In genomic region chr12:27970391-27970980, GRCh38 we compare ENCODE assay signal across 9 cellular contexts. TPM values are rescaled to one million over a fixed set of nuclear protein-coding genes. Genes with fewer than 3 reads are reported as not detected.
DNase-seq lines count a peak whose midpoint lies in the region; ATAC-seq, FAIRE-seq and TF ChIP-seq lines count a peak whose summit lies in the region.
"Had no signal": no experiment of that assay in that cellular context is flagged by ENCODE, and none has a peak within 500 bp of the region (broad histone marks: within the 10 kb centered on the region; RNA-seq: fewer than 3 reads in every experiment).

No MANE protein-coding gene starts in this region.

- POLR2A ChIA-PET in A549 (lab: Yijun Ruan, JAX), result interaction anchor here (0.5 to 3.2 kb wide), 18 partner anchors 10 to 902 kb away, joined by 3 to 48 read pairs (median 5); partner anchors contain the start of genes CCDC91, KLHL42 and MANSC4

- intact Hi-C loops in stomach (cut with DNase I; ENCODE audit: low total_unique reads), result no loop called here

- TF ChIP-seq EP300 in A549 (IDR thresholded peaks at IDR 0.05) (no peak), stomach (IDR thresholded peaks at IDR 0.05) (no peak)

- TF ChIP-seq CTCF in A549 (IDR thresholded peaks at IDR 0.05) (no peak; the same call in 1 of the 3 replicates), astrocyte of the cerebellum (IDR thresholded peaks at IDR 0.05; ENCODE audit: low read depth, low read length, missing control alignments) (no peak), stomach (IDR thresholded peaks at IDR 0.05) (no peak)

- peaks cover 10 to 86% (median 32%) of the 10 kb centered on the region in 3 donors for H3K27me3 ChIP-seq in stomach

- DNase-seq in A549 (ENCODE audit: low read depth in 1 of 2, low spot score in 1 of 2) (peak in 1 of 2 experiments; percentile 50), astrocyte of the cerebellum (ENCODE audit: low read depth) (no peak), iris pigment epithelial cell (ENCODE audit: low read depth) (peak; percentile 49), stomach (no peak), NCI-H2171 treated with DMSO at 0.1 percent for 48 hours (lab: John Stamatoyannopoulos, UW) (no peak), HT-29 (ENCODE audit: low spot score) (no peak)

- FAIRE-seq in A549 (lab: Jason Lieb, UNC), result no peak
- FAIRE-seq: endometrium had no signal

- H3K36me3 ChIP-seq in stomach, result no peaks in the 10 kb centered on the region

- no peaks in the 10 kb centered on the region for H3K9me3 ChIP-seq in A549
- no peaks in the 10 kb centered on the region for H3K9me3 ChIP-seq in stomach

- H3K4me1 ChIP-seq in A549, result peaks cover 81% of the 10 kb centered on the region
- H3K4me1 ChIP-seq in stomach, result peaks cover 27 to 54% (median 49%) of the 10 kb centered on the region in 4 donors

- WGBS in A549 (ENCODE audit: missing lambda C conversion rate), result 66% methylated on average over 4 of the region's 64 CpGs
- WGBS in stomach, 5 donors, result 2 to 13% (median 3%) methylated on average over 6 to 64 of the region's 64 CpGs

- in situ Hi-C loops in astrocyte of the cerebellum (cut with HindIII; ENCODE audit: low sequenced_read_pairs), result no loop called here

- no peak for TF ChIP-seq RAD21 in A549 (conservative IDR thresholded peaks at IDR 0.05 in 1 of 2, IDR thresholded peaks at IDR 0.05 in 1 of 2)

- ATAC-seq in A549 (peak; percentile 9 to 46; a peak in 5 of 6 replicates), GM18858 (IDR thresholded peaks at IDR 0.05; ENCODE audit: unreplicated experiment) (peak; percentile 12), HG03108 (IDR thresholded peaks at IDR 0.05; ENCODE audit: unreplicated experiment) (peak; percentile 10)

- H3K4me3 ChIP-seq in A549, result peak overlapping the region; percentile 64
- peak overlapping the region; percentile 50 for H3K4me3 ChIP-seq in astrocyte of the cerebellum (ENCODE audit: low read depth, low read length)
- peak overlapping the region; percentile 54 to 72 (median 61) for H3K4me3 ChIP-seq in stomach

- CTCF ChIA-PET in A549 (lab: Yijun Ruan, JAX), result interaction anchor here (0.6 to 3.6 kb wide), 32 partner anchors 13 to 902 kb away, joined by 3 to 41 read pairs (median 3); no protein-coding TSS in a partner anchor

- H3K4me2 ChIP-seq in A549, result peak overlapping the region; percentile 94

- TF ChIP-seq POLR2A in A549 (IDR thresholded peaks at IDR 0.05; ENCODE audit: low read length), result no peak
- no peak for TF ChIP-seq POLR2A in stomach (IDR thresholded peaks at IDR 0.05)

- peak overlapping the region; percentile 82 to 95 for H3K27ac ChIP-seq in A549
- peak overlapping the region in 4 of 5 donors; percentile 70 to 80 (median 75) for H3K27ac ChIP-seq in stomach

TF ChIP-seq in A549, 52 proteins besides CTCF, POLR2A, EP300 and RAD21:
- TF ChIP-seq JUNB (IDR thresholded peaks at IDR 0.05) (no peak), ESRRA (IDR thresholded peaks at IDR 0.05; ENCODE audit: borderline replicate concordance, low read length) (no peak), RARB (CRISPR knock-in tag; IDR thresholded peaks at IDR 0.05) (no peak), NR3C1 (IDR thresholded peaks at IDR 0.05) (no peak), CEBPB (IDR thresholded peaks at IDR 0.05) (no peak), FOSB (CRISPR knock-in tag; IDR thresholded peaks at IDR 0.05) (no peak), EHF (CRISPR knock-in tag; IDR thresholded peaks at IDR 0.05) (peak; percentile 14; the same call in 1 of the 2 replicates), TFCP2L1 (CRISPR knock-in tag; IDR thresholded peaks at IDR 0.05) (no peak), SREBF2 (IDR thresholded peaks at IDR 0.05) (no peak), JUN (IDR thresholded peaks at IDR 0.05) (peak in 1 of 2 experiments; percentile 66; a peak in 2 of 5 replicates), NFE2L2 (conservative IDR thresholded peaks at IDR 0.05; ENCODE audit: low read length) (no peak)
- TF ChIP-seq, protein P1, sequence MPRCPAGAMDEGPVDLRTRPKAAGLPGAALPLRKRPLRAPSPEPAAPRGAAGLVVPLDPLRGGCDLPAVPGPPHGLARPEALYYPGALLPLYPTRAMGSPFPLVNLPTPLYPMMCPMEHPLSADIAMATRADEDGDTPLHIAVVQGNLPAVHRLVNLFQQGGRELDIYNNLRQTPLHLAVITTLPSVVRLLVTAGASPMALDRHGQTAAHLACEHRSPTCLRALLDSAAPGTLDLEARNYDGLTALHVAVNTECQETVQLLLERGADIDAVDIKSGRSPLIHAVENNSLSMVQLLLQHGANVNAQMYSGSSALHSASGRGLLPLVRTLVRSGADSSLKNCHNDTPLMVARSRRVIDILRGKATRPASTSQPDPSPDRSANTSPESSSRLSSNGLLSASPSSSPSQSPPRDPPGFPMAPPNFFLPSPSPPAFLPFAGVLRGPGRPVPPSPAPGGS (IDR thresholded peaks at IDR 0.05), result no peak

RNA-seq across cellular contexts. Expression of gene PTHLH, which starts 2.0 kb away (rescaled TPM):
- 25.7 and 27.9 TPM in 2 replicates for polyA plus RNA-seq in A549 (2011; rRNA removed)
- 23.9 and 24.1 TPM in 2 replicates for polyA plus RNA-seq in A549 (2012; cell fraction: cytosol; rRNA removed)
- 35.0 and 41.7 TPM in 2 replicates for polyA plus RNA-seq in A549 (2012; cell fraction: nucleus; rRNA removed)
- 7.7 to 13.4 TPM (median 10.9 TPM) in 3 replicates for polyA plus RNA-seq in A549 (2017; fragmentation: RNase III; extraction: RNeasy Plus Mini Kit Qiagen cat#74134 plus additional on column Dnase treatment)
- polyA minus RNA-seq in A549 (2011; rRNA and poly(A)+ RNA removed), result 11.5 and 12.7 TPM in 2 replicates
- total RNA-seq in stomach, result 1 to 10 TPM in 2 of 5 donors, under 1 TPM in 1, not detected in 2; 0.58 to 4.8 (median 2.8) TPM
- 1 to 10 TPM in 2 of 3 donors, under 1 TPM in 1; 0.75 to 1.9 (median 1.5) TPM for polyA plus RNA-seq in stomach
- 0.46 and 1.6 TPM in 2 replicates for total RNA-seq in HT-29 (2014; rRNA removed; shearing (Covaris generic))
